In the genomic region with DNA sequence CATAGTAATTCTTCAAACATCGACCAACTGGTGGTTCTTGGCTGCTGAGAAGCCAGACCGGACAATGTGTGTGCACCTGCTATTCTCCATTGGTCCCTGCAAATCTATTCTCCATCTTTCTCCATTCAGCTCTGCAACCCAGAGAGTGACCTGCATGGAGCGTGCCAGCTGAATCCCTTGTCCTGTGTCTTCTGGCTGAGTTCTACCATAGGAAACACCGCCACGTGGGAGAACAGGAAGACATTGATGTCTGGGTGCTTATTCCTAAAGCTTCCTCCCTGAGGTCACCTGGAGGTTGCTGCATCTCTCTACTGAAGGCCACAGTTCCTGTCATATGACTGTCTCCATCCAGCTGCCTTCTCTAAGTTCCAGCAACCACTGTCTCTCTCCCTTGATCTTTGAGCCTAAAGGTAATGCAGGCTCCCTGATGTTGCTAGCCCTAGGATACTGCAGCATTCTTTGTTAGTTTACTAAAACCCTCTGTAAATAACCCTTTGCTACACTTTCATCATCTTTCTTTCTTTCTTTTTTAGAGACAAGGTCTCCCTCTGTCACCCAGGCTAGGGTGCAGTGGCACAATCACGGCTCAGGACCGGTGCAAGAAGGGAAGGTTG, we compare ENCODE assay signal across 28 cellular contexts. TPM values are rescaled to one million over a fixed set of nuclear protein-coding genes. Genes with fewer than 3 reads are reported as not detected.
"Had no signal": no experiment of that assay in that cellular context is flagged by ENCODE, and none has a peak within 500 bp of the region (broad histone marks: within the 10 kb centered on the region; RNA-seq: fewer than 3 reads in every experiment).

No MANE protein-coding gene starts in this region.

- ATAC-seq: effector memory CD8-positive, alpha-beta T cell; gastroesophageal sphincter; left ventricle myocardium superior; pancreas; sciatic nerve; stimulated activated effector memory CD8-positive, alpha-beta T cell treated with anti-CD3 and anti-CD28 coated beads, Interleukin-12 subunit alpha, Interleukin-12 subunit beta, amount 100 ng/mL, for 72 hours had no signal

- H3K36me3 Mint-ChIP-seq: stimulated activated effector memory CD8-positive, alpha-beta T cell treated with anti-CD3 and anti-CD28 coated beads, Interleukin-12 subunit alpha, Interleukin-12 subunit beta, amount 100 ng/mL, for 72 hours had no signal

- H3K79me2 ChIP-seq: hepatocyte had no signal

- H3K4me2 ChIP-seq: hepatocyte had no signal

- H3K4me1 ChIP-seq: pancreas, prostate gland had no signal

- H3K27me3 ChIP-seq: brain microvascular endothelial cell, gastroesophageal sphincter, hepatocyte, pancreas had no signal

- H3K27ac Mint-ChIP-seq: activated naive CD8-positive, alpha-beta T cell; activated T-helper 2 cell treated with anti-CD3 and anti-CD28 coated beads, Interferon-gamma antibody, Interleukin-2, Interleukin-4, amounts not matched to agents 10 μg/mL and 5 μg/mL and 100 μg/mL, durations not matched to agents 14 hours and 24 hours and 36 hours; effector memory CD8-positive, alpha-beta T cell; naive B cell; stimulated activated effector memory CD8-positive, alpha-beta T cell treated with anti-CD3 and anti-CD28 coated beads, Interleukin-12 subunit alpha, Interleukin-12 subunit beta, amount 100 ng/mL, for 72 hours; stimulated activated naive CD8-positive, alpha-beta T cell treated with anti-CD3 and anti-CD28 coated beads, Interleukin-15, Interleukin-2, amounts not matched to agents 100 ng/mL and 50 ng/mL, for 24 hours had no signal

- DNase-seq: activated CD4-positive, alpha-beta T cell treated with anti-CD3 and anti-CD28 coated beads for 4 hours; activated CD4-positive, alpha-beta T cell treated with anti-CD3 and anti-CD28 coated beads, Interleukin-2, amount 50 U/mL, for 48 hours; activated naive CD4-positive, alpha-beta T cell treated with Interleukin-2 at 50 U/mL for 16 hours; amniotic stem cell; brain microvascular endothelial cell; cortex of kidney; effector memory CD8-positive, alpha-beta T cell; islet precursor cell; left ventricle myocardium superior; naive B cell; nucleus accumbens; pancreas; retina; stimulated activated CD4-positive, alpha-beta T cell treated with anti-CD3 and anti-CD28 coated beads, Interleukin-4, amount 100 ng/mL, for 24 hours; T-helper 1 cell had no signal

- H3K27me3 Mint-ChIP-seq: naive B cell; stimulated activated naive CD8-positive, alpha-beta T cell treated with anti-CD3 and anti-CD28 coated beads, Interleukin-15, Interleukin-2, amounts not matched to agents 100 ng/mL and 50 ng/mL, for 24 hours had no signal

- FAIRE-seq: astrocyte, endothelial cell of umbilical vein, pancreas had no signal

- H3K4me3 Mint-ChIP-seq: activated naive CD8-positive, alpha-beta T cell; effector memory CD8-positive, alpha-beta T cell; naive B cell; neural crest cell; stimulated activated effector memory CD8-positive, alpha-beta T cell treated with anti-CD3 and anti-CD28 coated beads, Interleukin-12 subunit alpha, Interleukin-12 subunit beta, amount 100 ng/mL, for 72 hours; stimulated activated naive CD8-positive, alpha-beta T cell treated with anti-CD3 and anti-CD28 coated beads, Interleukin-15, Interleukin-2, amounts not matched to agents 100 ng/mL and 50 ng/mL, for 24 hours had no signal

- H2AFZ ChIP-seq: hepatocyte had no signal

- H3K36me3 ChIP-seq: brain microvascular endothelial cell, gastroesophageal sphincter, pancreas, prostate gland had no signal

- H3K4me1 Mint-ChIP-seq: naive B cell had no signal

- H3K9me3 Mint-ChIP-seq: activated T-helper 2 cell treated with anti-CD3 and anti-CD28 coated beads, Interferon-gamma antibody, Interleukin-2, Interleukin-4, amounts not matched to agents 10 μg/mL and 5 μg/mL and 100 μg/mL, durations not matched to agents 14 hours and 24 hours and 36 hours; effector memory CD8-positive, alpha-beta T cell; neural crest cell; stimulated activated effector memory CD8-positive, alpha-beta T cell treated with anti-CD3 and anti-CD28 coated beads, Interleukin-12 subunit alpha, Interleukin-12 subunit beta, amount 100 ng/mL, for 72 hours; stimulated activated naive CD8-positive, alpha-beta T cell treated with anti-CD3 and anti-CD28 coated beads, Interleukin-15, Interleukin-2, amounts not matched to agents 100 ng/mL and 50 ng/mL, for 24 hours had no signal

- H3K4me3 ChIP-seq: gastroesophageal sphincter, hepatocyte, pancreas, prostate gland, skin epidermis had no signal

- H3K9me3 ChIP-seq: gastroesophageal sphincter, pancreas, prostate gland had no signal

- H3K27ac ChIP-seq: brain microvascular endothelial cell, gastroesophageal sphincter, hepatocyte, pancreas, prostate gland, skin epidermis had no signal

RNA-seq across cellular contexts. Expression of a gene that starts 46.9 kb away (rescaled TPM):
- total RNA-seq: activated CD8-positive, alpha-beta memory T cell treated with anti-CD3 and anti-CD28 coated beads for 36 hours; activated T-helper 2 cell treated with anti-CD3 and anti-CD28 coated beads, Interferon-gamma antibody, Interleukin-2, Interleukin-4, amounts not matched to agents 10 μg/mL and 5 μg/mL and 100 μg/mL, durations not matched to agents 14 hours and 24 hours and 36 hours had no signal
